In the genomic region with DNA sequence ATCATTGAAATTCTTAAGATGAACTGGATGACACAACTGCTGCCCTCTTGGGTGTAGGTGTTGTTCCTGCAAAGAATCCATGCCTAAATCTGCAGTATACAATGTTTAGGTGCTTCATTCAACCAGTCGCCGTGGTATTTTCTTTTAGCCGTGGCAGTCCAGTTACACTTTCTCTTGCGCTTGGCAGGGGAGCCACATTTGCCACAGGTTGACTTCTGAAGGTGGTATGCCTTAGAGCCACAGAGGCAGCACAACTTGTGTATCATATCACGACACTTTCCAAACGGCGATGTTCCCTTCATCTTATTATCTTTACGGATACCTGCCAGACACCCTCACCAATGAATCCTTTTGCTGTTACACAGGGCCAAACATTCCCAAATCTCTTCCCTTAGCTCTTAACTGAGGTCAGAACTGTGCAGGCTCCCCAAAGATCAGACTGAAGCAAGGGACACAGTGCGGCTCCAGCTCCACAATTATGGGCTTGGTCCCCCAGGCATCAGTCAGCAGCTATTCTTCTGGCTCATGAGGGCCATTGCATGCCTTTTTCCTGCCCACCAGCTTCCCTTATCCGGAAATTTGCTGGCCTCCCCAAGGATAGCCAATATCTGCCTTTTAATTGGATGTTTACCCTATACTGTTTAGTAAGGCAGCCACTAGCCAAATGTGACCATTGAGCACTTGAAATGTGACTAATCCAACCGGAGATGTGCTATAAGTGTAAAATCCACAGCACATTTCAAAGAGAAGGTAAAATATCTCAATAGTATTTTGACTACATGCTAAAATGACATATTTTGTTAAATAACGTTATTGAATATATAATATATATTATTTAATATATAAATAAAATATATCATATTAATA, we compare ENCODE assay signal across 17 cellular contexts. TPM values are rescaled to one million over a fixed set of nuclear protein-coding genes. Genes with fewer than 3 reads are reported as not detected.
"Had no signal": no experiment of that assay in that cellular context is flagged by ENCODE, and none has a peak within 500 bp of the region (broad histone marks: within the 10 kb centered on the region; RNA-seq: fewer than 3 reads in every experiment).

No MANE protein-coding gene starts in this region.

- ATAC-seq: activated CD4-positive, CD25-positive, alpha-beta regulatory T cell treated with anti-CD3 and anti-CD28 coated beads, Interleukin-2, amount 50 U/mL, for 24 hours; effector memory CD8-positive, alpha-beta T cell; gastroesophageal sphincter; left ventricle myocardium superior; right lobe of liver; stimulated activated naive B cell treated with anti-CD40 and anti-IgM and Interleukin-4, amounts not matched to agents 10 μg/mL and 1 μg/mL and 100 μg/mL, for 72 hours had no signal

- H3K4me3 Mint-ChIP-seq: activated T-cell treated with anti-CD3 and anti-CD28 coated beads, Interleukin-2, amount 50 U/mL, for 24 hours; dendritic cell treated with granulocyte-macrophage colony-stimulating factor and Interleukin-4, amounts not matched to agents 40 ng/mL and 50 ng/mL, for 4 days; effector memory CD8-positive, alpha-beta T cell; nephron; stimulated activated naive B cell treated with anti-CD40 and anti-IgM and Interleukin-4, amounts not matched to agents 10 μg/mL and 1 μg/mL and 100 μg/mL, for 72 hours had no signal

- DNase-seq: activated gamma-delta T cell treated with Interleukin-2 at 50 U/mL for 16 hours; activated T-cell treated with anti-CD3 and anti-CD28 coated beads, Interleukin-2, amount 50 U/mL, for 24 hours; brain microvascular endothelial cell; cerebellar nuclear complex; effector memory CD8-positive, alpha-beta T cell; kidney; left ventricle myocardium superior; mesenchymal stem cell; psoas muscle; right lobe of liver; stimulated activated CD4-positive, alpha-beta T cell treated with anti-CD3 and anti-CD28 coated beads, Interleukin-1b, Interleukin-23, amount 100 ng/mL, for 48 hours; stimulated activated naive B cell treated with anti-CD40 and anti-IgM and Interleukin-4, amounts not matched to agents 10 μg/mL and 1 μg/mL and 100 μg/mL, for 72 hours; trophoblast cell had no signal

- H3K4me1 Mint-ChIP-seq: nephron; stimulated activated naive B cell treated with anti-CD40 and anti-IgM and Interleukin-4, amounts not matched to agents 10 μg/mL and 1 μg/mL and 100 μg/mL, for 72 hours had no signal

- H3K9me3 Mint-ChIP-seq: effector memory CD8-positive, alpha-beta T cell had no signal

- H3K27ac Mint-ChIP-seq: activated T-cell treated with anti-CD3 and anti-CD28 coated beads, Interleukin-2, amount 50 U/mL, for 24 hours; dendritic cell treated with granulocyte-macrophage colony-stimulating factor and Interleukin-4, amounts not matched to agents 40 ng/mL and 50 ng/mL, for 4 days; effector memory CD8-positive, alpha-beta T cell; nephron; stimulated activated naive B cell treated with anti-CD40 and anti-IgM and Interleukin-4, amounts not matched to agents 10 μg/mL and 1 μg/mL and 100 μg/mL, for 72 hours had no signal

- H3K27me3 Mint-ChIP-seq: activated T-cell treated with anti-CD3 and anti-CD28 coated beads, Interleukin-2, amount 50 U/mL, for 24 hours; dendritic cell treated with granulocyte-macrophage colony-stimulating factor and Interleukin-4, amounts not matched to agents 40 ng/mL and 50 ng/mL, for 4 days; effector memory CD8-positive, alpha-beta T cell; stimulated activated naive B cell treated with anti-CD40 and anti-IgM and Interleukin-4, amounts not matched to agents 10 μg/mL and 1 μg/mL and 100 μg/mL, for 72 hours had no signal

RNA-seq across cellular contexts. Expression of a gene that starts 50.9 kb away (rescaled TPM):
- total RNA-seq: gastroesophageal sphincter, kidney, right lobe of liver had no signal
